Comparison of ENCODE assay signal across 8 cellular contexts in genomic region chr22:22942511-22943329, GRCh38. TPM values are rescaled to one million over a fixed set of nuclear protein-coding genes. Genes with fewer than 3 reads are reported as not detected.
DNase-seq lines count a peak whose midpoint lies in the region; FAIRE-seq and TF ChIP-seq lines count a peak whose summit lies in the region.

No MANE protein-coding gene starts in this region.

- H3K9me3 ChIP-seq in fibroblast of lung (ENCODE audit: control insufficient read depth, insufficient read depth, low read depth, low read length) (no peaks in the 10 kb centered on the region), neutrophil (no peaks in the 10 kb centered on the region)

- no peaks in the 10 kb centered on the region for H3K27me3 ChIP-seq in fibroblast of lung (ENCODE audit: control insufficient read depth, insufficient read depth, low read length)
- H3K27me3 ChIP-seq in neutrophil: no peaks in the 10 kb centered on the region

- H4K20me1 ChIP-seq in fibroblast of lung (ENCODE audit: control insufficient read depth, extremely low read depth, insufficient read depth, low read length): no peaks in the 10 kb centered on the region

- no peak for FAIRE-seq in H54 (lab: Jason Lieb, UNC)

- H3K4me1 ChIP-seq in fibroblast of lung (ENCODE audit: control insufficient read depth, extremely low read depth, insufficient read depth, low read length) (no peaks in the 10 kb centered on the region), neutrophil (ENCODE audit: control insufficient read depth in 1 of 2, insufficient read depth in 1 of 2, low read depth in 1 of 2, low read length in 1 of 2) (no peaks in the 10 kb centered on the region)

- H2AFZ ChIP-seq in fibroblast of lung (ENCODE audit: low read length): no peak overlapping the region

- H3K36me3 ChIP-seq in fibroblast of lung (ENCODE audit: control insufficient read depth, insufficient read depth, low read length): no peaks in the 10 kb centered on the region
- no peaks in the 10 kb centered on the region for H3K36me3 ChIP-seq in neutrophil

- no peak overlapping the region for H3K4me3 ChIP-seq in fibroblast of lung (replicated peaks in 1 of 4; ENCODE audit: control extremely low read depth in 1 of 4, insufficient read depth in 1 of 4, low read depth in 3 of 4, low read length in 4 of 4)
- no peak overlapping the region for H3K4me3 ChIP-seq in neutrophil (ENCODE audit: low read depth in 1 of 2, low read length in 1 of 2)

- peak; percentile 37 to 73 for TF ChIP-seq CTCF in fibroblast of lung (conservative IDR thresholded peaks at IDR 0.05 in 1 of 2, IDR thresholded peaks at IDR 0.05 in 1 of 2; ENCODE audit: low read depth in 1 of 2, low read length in 2 of 2)
- peak; percentile 62 for TF ChIP-seq CTCF in neutrophil (IDR thresholded peaks at IDR 0.05)

- no peaks in the 10 kb centered on the region for H3K79me2 ChIP-seq in fibroblast of lung (ENCODE audit: control insufficient read depth, insufficient read depth, low read length)

- H3K27ac ChIP-seq in fibroblast of lung (ENCODE audit: insufficient read depth, low read length): no peak overlapping the region
- H3K27ac ChIP-seq in neutrophil: no peak overlapping the region

- TF ChIP-seq POLR2A in H54 (IDR thresholded peaks at IDR 0.05; ENCODE audit: low read depth, low read length): no peak

- no peak overlapping the region for H3K4me2 ChIP-seq in fibroblast of lung (ENCODE audit: extremely low read depth, insufficient read depth, low read length)

- H3K9ac ChIP-seq in fibroblast of lung (ENCODE audit: insufficient read depth, low read length): no peak overlapping the region

- DNase-seq in Ammon's horn (ENCODE audit: low spot score): peak; percentile 52
- peak; percentile 38 for DNase-seq in H54 (ENCODE audit: insufficient read length, low spot score)
- DNase-seq in NOMO-1 treated with dmso at 0.1 percent for 144 hours (lab: John Stamatoyannopoulos, UW; ENCODE audit: unreplicated experiment): peak; percentile 65
- DNase-seq in activated CD8-positive, alpha-beta memory T cell treated with anti-CD3 and anti-CD28 coated beads, Interleukin-2, amount 50 U/mL, for 48 hours: peak; percentile 96
- DNase-seq in fibroblast of lung (ENCODE audit: low read depth in 2 of 2): peak; percentile 33 to 56
- peak; percentile 68 for DNase-seq in superior temporal gyrus (ENCODE audit: extremely low spot score)
- DNase-seq in NCI-H446 treated with DMSO at 0.1 percent for 48 hours (lab: John Stamatoyannopoulos, UW): no peak

RNA-seq across cellular contexts. Expression of gene IGLL5, which starts 55.1 kb away (rescaled TPM):
- not detected in 2 replicates for total RNA-seq in fibroblast of lung
- polyA plus RNA-seq in fibroblast of lung: not detected in 2 replicates
- polyA plus RNA-seq in fibroblast of lung (2012): not detected in 2 replicates
- polyA minus RNA-seq in fibroblast of lung (ENCODE audit: low replicate concordance): not detected in 2 replicates
